Comparison of ENCODE assay signal across 9 cellular contexts in genomic region chr5:64229163-64229774, GRCh38.
DNase-seq lines count a peak whose midpoint lies in the region; ATAC-seq and TF ChIP-seq lines count a peak whose summit lies in the region.
"Had no signal": no experiment of that assay in that cellular context is flagged by ENCODE, and none has a peak within 500 bp of the region (broad histone marks: within the 10 kb centered on the region; RNA-seq: fewer than 3 reads in every experiment).

No MANE protein-coding gene starts in this region.

- no peaks in the 10 kb centered on the region for H4K20me1 ChIP-seq in HCT116 (ENCODE audit: insufficient read depth)
- H4K20me1 ChIP-seq: BLaER1 had no signal

- ATAC-seq in HCT116 (peak; percentile 27; the same call in 1 of the 2 replicates), body of pancreas (no peak), right lobe of liver (peak; percentile 59 to 71 (median 67))

- POLR2A ChIA-PET in HCT116 (lab: Charles Lee) = no interaction called here

- DNase-seq in NCI-H1436 (lab: John Stamatoyannopoulos, UW) = peak; percentile 18
- DNase-seq in NCI-H1436 treated with DMSO at 0.1 percent for 48 hours (lab: John Stamatoyannopoulos, UW) = no peak
- DNase-seq in HCT116 (ENCODE audit: low read depth, low spot score) = no peak
- DNase-seq in NCI-H1105 treated with DMSO at 0.1 percent for 48 hours (lab: John Stamatoyannopoulos, UW) = peak; percentile 20
- no peak for DNase-seq in body of pancreas
- DNase-seq in right lobe of liver = no peak
- no peak for DNase-seq in substantia nigra (lab: John Stamatoyannopoulos, UW)
- no peak for DNase-seq in activated CD4-positive, alpha-beta T cell treated with anti-CD3 and anti-CD28 coated beads for 4 hours

- no peak overlapping the region for H3K4me3 ChIP-seq in HCT116 (replicated peaks in 1 of 2; ENCODE audit: low read depth in 1 of 2, low read length in 2 of 2)
- H3K4me3 ChIP-seq in body of pancreas = no peak overlapping the region
- H3K4me3 ChIP-seq in right lobe of liver = no peak overlapping the region
- H3K4me3 ChIP-seq: BLaER1 had no signal

- BruUV-seq in HCT116 (replicated peaks; lab: Mats Ljungman, UMichigan) = no TSS peak

- H3K27me3 ChIP-seq in HCT116 (ENCODE audit: insufficient read depth, low read length) (no peaks in the 10 kb centered on the region), body of pancreas (no peaks in the 10 kb centered on the region), right lobe of liver (no peaks in the 10 kb centered on the region)
- H3K27me3 ChIP-seq: BLaER1 had no signal

- H3K9ac ChIP-seq in HCT116 (ENCODE audit: low read length) = no peak overlapping the region
- H3K9ac ChIP-seq: BLaER1 had no signal

- no peaks in the 10 kb centered on the region for H3K79me2 ChIP-seq in HCT116 (ENCODE audit: insufficient read depth, low read length)

- TF ChIP-seq POLR2A in HCT116 (IDR thresholded peaks at IDR 0.05; ENCODE audit: borderline replicate concordance, extremely low read depth, insufficient read depth, insufficient read length) (no peak), body of pancreas (IDR thresholded peaks at IDR 0.05) (no peak), right lobe of liver (IDR thresholded peaks at IDR 0.05) (no peak)

- CTCF ChIA-PET in HCT116 (lab: Charles Lee) = interaction anchor here (1.0 to 4.8 kb wide), 3 partner anchors 366 to 1254 kb away, joined by 4 to 85 read pairs (median 7); no protein-coding TSS in a partner anchor

- no peaks in the 10 kb centered on the region for H3K36me3 ChIP-seq in HCT116 (ENCODE audit: control insufficient read depth in 1 of 2, insufficient read depth in 2 of 2, low read length in 2 of 2)
- H3K36me3 ChIP-seq in body of pancreas (replicated peaks in 1 of 2; ENCODE audit: insufficient read depth in 1 of 2, low read depth in 2 of 2) = no peaks in the 10 kb centered on the region
- no peaks in the 10 kb centered on the region for H3K36me3 ChIP-seq in right lobe of liver
- H3K36me3 ChIP-seq: BLaER1 had no signal

- H3K4me2 ChIP-seq in HCT116 (ENCODE audit: low read length) = no peak overlapping the region
- H3K4me2 ChIP-seq: BLaER1 had no signal

- H3K9me3 ChIP-seq in HCT116 (ENCODE audit: control insufficient read depth in 1 of 2, insufficient read depth in 1 of 2, low read depth in 1 of 2, low read length in 2 of 2) (no peaks in the 10 kb centered on the region), body of pancreas (no peaks in the 10 kb centered on the region), right lobe of liver (no peaks in the 10 kb centered on the region)

- no peaks in the 10 kb centered on the region for H3K4me1 ChIP-seq in HCT116 (ENCODE audit: control insufficient read depth in 1 of 2, insufficient read depth in 2 of 2, low read length in 2 of 2)
- H3K4me1 ChIP-seq in body of pancreas = no peaks in the 10 kb centered on the region
- H3K4me1 ChIP-seq in right lobe of liver = no peaks in the 10 kb centered on the region
- H3K4me1 ChIP-seq: BLaER1 had no signal

- TF ChIP-seq RAD21 in HCT116 (IDR thresholded peaks at IDR 0.05; ENCODE audit: low read depth) = peak; percentile 54

- WGBS in body of pancreas, 2 donors = 2 to 3% methylated on average over 4 of the region's 4 CpGs
- 1% methylated on average over 4 of the region's 4 CpGs for WGBS in right lobe of liver (ENCODE audit: insufficient coverage, low coverage, low lambda C conversion rate, missing lambda C conversion rate)

- intact Hi-C loops in HCT116 (cut with micrococcal nuclease) (loop anchor here (1.0 kb wide), 2 partner anchors 383 to 555 kb away; no protein-coding TSS in a partner anchor), body of pancreas (cut with DNase I) (no loop called here), right lobe of liver (cut with DNase I) (no loop called here)

- RAD21 ChIA-PET in HCT116 (lab: Charles Lee; ENCODE audit: low non-redundant PET in 1 of 2, low total read pairs in 2 of 2, uncharacterized antibody in 2 of 2, unreplicated experiment in 2 of 2) = interaction anchor here (0.5 to 1.2 kb wide), 3 partner anchors 383 to 430 kb away, joined by 4 to 5 read pairs (median 4); no protein-coding TSS in a partner anchor

- no peak overlapping the region for H2AFZ ChIP-seq in HCT116 (ENCODE audit: low read depth, low read length, poor library complexity, severe bottlenecking)

- H3K9me2 ChIP-seq in HCT116 (ENCODE audit: insufficient read depth) = no peaks in the 10 kb centered on the region

- no peak overlapping the region for H3K27ac ChIP-seq in HCT116 (ENCODE audit: low read depth, low read length)
- no peak overlapping the region for H3K27ac ChIP-seq in body of pancreas
- H3K27ac ChIP-seq in right lobe of liver = no peak overlapping the region
- no peak overlapping the region for H3K27ac ChIP-seq in substantia nigra (ENCODE audit: low read depth, low read length, poor library complexity, severe bottlenecking)
- H3K27ac ChIP-seq: BLaER1 had no signal

- TF ChIP-seq CTCF in HCT116 (IDR thresholded peaks at IDR 0.05 in 2 of 3, conservative IDR thresholded peaks at IDR 0.05 in 1 of 3; ENCODE audit: borderline replicate concordance in 1 of 3, insufficient read depth in 1 of 3, low read depth in 2 of 3, low read length in 2 of 3) (peak; percentile 23 to 74 (median 51); a peak in 3 of 6 replicates), body of pancreas (IDR thresholded peaks at IDR 0.05) (peak; percentile 30 to 64 (median 53)), right lobe of liver (IDR thresholded peaks at IDR 0.05) (peak; percentile 56 to 69 (median 62))

TF ChIP-seq in HCT116, 20 proteins besides CTCF, POLR2A, EP300 and RAD21:
- TF ChIP-seq MAX (IDR thresholded peaks at IDR 0.05) (no peak), SP1 (IDR thresholded peaks at IDR 0.05; ENCODE audit: low read depth) (no peak), YY1 (IDR thresholded peaks at IDR 0.05; ENCODE audit: extremely low read depth, insufficient replicate concordance, low read depth, low read length) (no peak), POLR2AphosphoS5 (IDR thresholded peaks at IDR 0.05; ENCODE audit: low read depth, low read length) (no peak), EGR1 (IDR thresholded peaks at IDR 0.05; ENCODE audit: low read depth) (no peak), JUND (IDR thresholded peaks at IDR 0.05) (no peak), EZH2phosphoT487 (IDR thresholded peaks at IDR 0.05; ENCODE audit: borderline replicate concordance) (no peak), ZNF274 (IDR thresholded peaks at IDR 0.05; ENCODE audit: low read depth, low read length) (no peak), SIN3A (IDR thresholded peaks at IDR 0.05; ENCODE audit: low read depth) (no peak), ZBTB33 (IDR thresholded peaks at IDR 0.05; ENCODE audit: extremely low read depth, insufficient replicate concordance, low read length) (no peak), REST (IDR thresholded peaks at IDR 0.05; ENCODE audit: low read depth) (no peak), ATF3 (IDR thresholded peaks at IDR 0.05) (no peak), CEBPB (IDR thresholded peaks at IDR 0.05; ENCODE audit: low read depth) (no peak), FOSL1 (IDR thresholded peaks at IDR 0.05; ENCODE audit: low read depth) (no peak), EZH2 (IDR thresholded peaks at IDR 0.05) (no peak), ZFX (IDR thresholded peaks at IDR 0.05) (no peak), CBX3 (IDR thresholded peaks at IDR 0.05; ENCODE audit: low read depth) (no peak), SRF (IDR thresholded peaks at IDR 0.05; ENCODE audit: low read depth) (no peak)

Comparison
In these comparisons a context has a peak if more than half of its experiments do, and no peak if none do; other contexts are left out.
1. DNase-seq: peak in NCI-H1436 (single experiment) and NCI-H1105 treated with DMSO at 0.1 percent for 48 hours (single experiment); none in NCI-H1436 treated with DMSO at 0.1 percent for 48 hours (single experiment), HCT116 (single experiment), body of pancreas (0 of 4), right lobe of liver (0 of 3), substantia nigra (0 of 49) and activated CD4-positive, alpha-beta T cell treated with anti-CD3 and anti-CD28 coated beads for 4 hours (0 of 2).
2. Peak in every context shown above with its lines, with median percentiles within 50 percentile points of each other: CTCF ChIP-seq.